Comparison of ENCODE assay signal across 17 cellular contexts in the genomic region with DNA sequence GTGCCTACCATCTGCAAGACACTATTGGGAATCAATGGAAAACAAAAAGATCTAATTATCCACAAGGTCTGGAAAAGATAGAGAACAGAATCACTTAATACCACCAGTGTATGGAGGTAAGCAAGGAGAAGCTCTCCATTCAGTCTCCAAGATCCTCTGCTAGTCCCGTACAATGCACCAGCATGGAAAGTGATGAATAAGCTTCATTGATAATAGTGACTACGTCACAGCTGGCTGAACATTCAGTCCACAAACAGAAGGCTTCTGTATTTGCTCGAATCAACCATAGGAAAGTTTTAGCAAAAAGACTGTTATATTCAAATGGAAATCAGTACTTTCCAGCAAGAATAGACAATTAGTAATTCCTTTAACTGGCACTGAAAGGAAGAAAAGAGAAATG. TPM values are rescaled to one million over a fixed set of nuclear protein-coding genes. Genes with fewer than 3 reads are reported as not detected.
DNase-seq lines count a peak whose midpoint lies in the region; TF ChIP-seq lines count a peak whose summit lies in the region.
"Had no signal": no experiment of that assay in that cellular context is flagged by ENCODE, and none has a peak within 500 bp of the region (broad histone marks: within the 10 kb centered on the region; RNA-seq: fewer than 3 reads in every experiment).

No MANE protein-coding gene starts in this region.

- H3K27me3 ChIP-seq in esophagus muscularis mucosa (no peaks in the 10 kb centered on the region), layer of hippocampus (ENCODE audit: control insufficient read depth, insufficient read depth, low read length) (no peaks in the 10 kb centered on the region)
- H3K27me3 ChIP-seq: SJSA1, vagina had no signal

- DNase-seq in esophagus muscularis mucosa (ENCODE audit: extremely low spot score) = no peak
- peak; percentile 99 for DNase-seq in superior temporal gyrus (ENCODE audit: extremely low spot score)
- no peak for DNase-seq in AG08395 (ENCODE audit: low spot score)
- no peak for DNase-seq in HPDE6-E6E7 (ENCODE audit: extremely low spot score)
- no peak for DNase-seq in OCI-M1 (lab: John Stamatoyannopoulos, UW)
- DNase-seq: activated CD4-positive, alpha-beta T cell treated with anti-CD3 and anti-CD28 coated beads for 48 hours; activated T-cell treated with anti-CD3 and anti-CD28 coated beads for 4 hours; erythroblast; lower lobe of right lung; NCI-H1105 had no signal

- no peaks in the 10 kb centered on the region for H3K36me3 ChIP-seq in esophagus muscularis mucosa
- H3K36me3 ChIP-seq: lower lobe of right lung, SJSA1, vagina had no signal

- TF ChIP-seq POLR2A in esophagus muscularis mucosa (IDR thresholded peaks at IDR 0.05; ENCODE audit: low read depth) = no peak

- WGBS in esophagus muscularis mucosa = 36% methylated on average over 3 of the region's 3 CpGs

- TF ChIP-seq CTCF in esophagus muscularis mucosa (IDR thresholded peaks at IDR 0.05) = no peak

- no peak for TF ChIP-seq EP300 in esophagus muscularis mucosa (IDR thresholded peaks at IDR 0.05)

- peaks cover 23 to 63% (median 48%) of the 10 kb centered on the region in 4 donors for H3K4me1 ChIP-seq in esophagus muscularis mucosa
- H3K4me1 ChIP-seq: lower lobe of right lung, SJSA1, vagina had no signal

- no peaks in the 10 kb centered on the region for H3K9me3 ChIP-seq in esophagus muscularis mucosa
- H3K9me3 ChIP-seq: lower lobe of right lung, SJSA1, vagina had no signal

- no peak overlapping the region for H3K4me3 ChIP-seq in esophagus muscularis mucosa
- H3K4me3 ChIP-seq: K562, lower lobe of right lung, SJSA1, vagina had no signal

- intact Hi-C loops in esophagus muscularis mucosa (cut with DNase I) = no loop called here

- H3K27ac ChIP-seq in angular gyrus (ENCODE audit: low read depth, low read length) = peak overlapping the region; percentile 96
- peak overlapping the region; percentile 66 to 75 (median 72) for H3K27ac ChIP-seq in esophagus muscularis mucosa (replicated peaks in 1 of 4)
- H3K27ac ChIP-seq in layer of hippocampus (ENCODE audit: low read depth, low read length) = peak overlapping the region; percentile 92
- H3K27ac ChIP-seq: C4-2B, lower lobe of right lung, SJSA1, vagina had no signal

RNA-seq across cellular contexts. Expression of gene IGSF11, which starts 42.9 kb away (rescaled TPM):
- 10 to 100 TPM in 1 of 4 donors, 1 to 10 TPM in 3; 7.0 to 13.7 (median 8.2) TPM for total RNA-seq in esophagus muscularis mucosa
- total RNA-seq: chondrocyte had no signal
